16 cellular contexts compared by ENCODE assay signal in genomic region chr7:77378584-77378983, GRCh38. TPM values are rescaled to one million over a fixed set of nuclear protein-coding genes. Genes with fewer than 3 reads are reported as not detected.
DNase-seq lines count a peak whose midpoint lies in the region; ATAC-seq and TF ChIP-seq lines count a peak whose summit lies in the region.
"Had no signal": no experiment of that assay in that cellular context is flagged by ENCODE, and none has a peak within 500 bp of the region (broad histone marks: within the 10 kb centered on the region; RNA-seq: fewer than 3 reads in every experiment).

No MANE protein-coding gene starts in this region.

- H2AK9ac ChIP-seq in IMR-90 (replicated peaks; ENCODE audit: low read depth, low read length, poor library complexity), result no peak overlapping the region

- H3K9me3 ChIP-seq in IMR-90 (ENCODE audit: control insufficient read depth, insufficient read depth, low read length) (no peaks in the 10 kb centered on the region), liver (ENCODE audit: control insufficient read depth in 4 of 4, low read length in 3 of 4) (no peaks in the 10 kb centered on the region)
- H3K9me3 ChIP-seq: Caco-2 had no signal

- no TSS peak for BruUV-seq in IMR-90 (replicated peaks; lab: Mats Ljungman, UMichigan)

- H2AK5ac ChIP-seq in IMR-90 (ENCODE audit: low read depth, low read length), result no peak overlapping the region

- no peak overlapping the region for H3K18ac ChIP-seq in IMR-90 (ENCODE audit: low read depth, low read length)

- H3K4me1 ChIP-seq in IMR-90 (ENCODE audit: control insufficient read depth, insufficient read depth, low read length) (0 out of 2 replicates have a peak, but pooled peaks cover 2% of the 10 kb centered on the region), liver (ENCODE audit: control insufficient read depth in 4 of 4, insufficient read depth in 4 of 4, low read length in 3 of 4) (peaks cover 3 to 9% (median 7%) of the 10 kb centered on the region in 4 donors), foreskin keratinocyte (no peaks in the 10 kb centered on the region)
- H3K4me1 ChIP-seq: Caco-2 had no signal

- H4K8ac ChIP-seq in IMR-90 (ENCODE audit: low read depth in 2 of 2, low read length in 2 of 2), result no peak overlapping the region

- no peak overlapping the region for H3K14ac ChIP-seq in IMR-90 (replicated peaks; ENCODE audit: low read depth, low read length)

- no peak overlapping the region for H2BK15ac ChIP-seq in IMR-90 (ENCODE audit: low read depth, low read length)

- no peak overlapping the region for H3K27ac ChIP-seq in IMR-90 (ENCODE audit: insufficient read depth, low read length)
- H3K27ac ChIP-seq in liver (ENCODE audit: low read depth in 1 of 2, low read length in 2 of 2), result no peak overlapping the region
- H3K27ac ChIP-seq in RWPE1, result no peak overlapping the region
- no peak overlapping the region for H3K27ac ChIP-seq in foreskin keratinocyte

- no peaks in the 10 kb centered on the region for H3K9me1 ChIP-seq in IMR-90 (ENCODE audit: insufficient read depth, low read length)

- H2AFZ ChIP-seq in IMR-90 (replicated peaks; ENCODE audit: low read length, poor library complexity), result no peak overlapping the region
- H2AFZ ChIP-seq: GM23338 had no signal

- no peak for DNase-seq in IMR-90
- DNase-seq in kidney tubule cell (ENCODE audit: low spot score), result peak; percentile 10
- no peak for DNase-seq in foreskin fibroblast
- DNase-seq in RWPE1 (ENCODE audit: low spot score), result no peak
- no peak for DNase-seq in foreskin keratinocyte
- DNase-seq: 8988T; C1 segment of cervical spinal cord; Caco-2; CD8-positive, alpha-beta T cell; DMS153; DND-41; H9 had no signal

- H4K20me1 ChIP-seq in IMR-90 (ENCODE audit: insufficient read depth, low read length), result no peaks in the 10 kb centered on the region

- H3K4me2 ChIP-seq in IMR-90 (ENCODE audit: low read depth, low read length), result no peak overlapping the region
- H3K4me2 ChIP-seq: GM23338 had no signal

- no peaks in the 10 kb centered on the region for H3K79me1 ChIP-seq in IMR-90 (ENCODE audit: low read depth in 1 of 2, low read length in 2 of 2)

- CTCF ChIA-PET in IMR-90 (lab: Yijun Ruan, JAX) (no interaction called here), RWPE1 (lab: Yijun Ruan, JAX) (no interaction called here)

- H4K91ac ChIP-seq in IMR-90 (ENCODE audit: insufficient read depth, low read depth, low read length), result no peak overlapping the region

- no peak overlapping the region for H2BK5ac ChIP-seq in IMR-90 (ENCODE audit: low read depth, low read length, poor library complexity, severe bottlenecking)

- H3K4me3 ChIP-seq in IMR-90 (ENCODE audit: insufficient read depth, low read depth, low read length) (no peak overlapping the region), liver (ENCODE audit: low read depth in 1 of 3, low read length in 3 of 3) (no peak overlapping the region), foreskin fibroblast (ENCODE audit: low read depth in 1 of 2, low read length in 2 of 2) (no peak overlapping the region)
- H3K4me3 ChIP-seq: GM23338 had no signal

- no peak overlapping the region for H4K5ac ChIP-seq in IMR-90 (ENCODE audit: low read depth, low read length)

- H2BK120ac ChIP-seq in IMR-90 (ENCODE audit: low read depth, low read length), result no peak overlapping the region

- H2BK20ac ChIP-seq in IMR-90 (ENCODE audit: low read depth, low read length), result no peak overlapping the region

- WGBS in IMR-90 (ENCODE audit: extremely low coverage in 2 of 2, insufficient read length in 1 of 2), 2 experiments, result no CpG with 5 or more reads among the region's 3 CpGs
- 59% methylated on average over 3 of the region's 3 CpGs for WGBS in liver

- no peak for TF ChIP-seq RAD21 in IMR-90 (IDR thresholded peaks at IDR 0.05; ENCODE audit: low read length)
- TF ChIP-seq RAD21 in liver (IDR thresholded peaks at IDR 0.05), result peak in 1 of 2 donors; percentile 43

- no peak overlapping the region for H3K23ac ChIP-seq in IMR-90 (ENCODE audit: low read depth, low read length)

- POLR2A ChIA-PET in IMR-90 (lab: Charles Lee; ENCODE audit: unreplicated experiment), result no interaction called here
- POLR2A ChIA-PET in RWPE1 (lab: Yijun Ruan, JAX; ENCODE audit: low non-redundant PET), result no interaction called here

- H3K9ac ChIP-seq in IMR-90 (ENCODE audit: low read depth, low read length) (no peak overlapping the region), liver (ENCODE audit: low read depth in 1 of 2, low read length in 2 of 2) (no peak overlapping the region)

- no peak for TF ChIP-seq POLR2A in IMR-90 (IDR thresholded peaks at IDR 0.05; ENCODE audit: low read depth, low read length)

- H3K36me3 ChIP-seq in IMR-90 (ENCODE audit: control insufficient read depth, insufficient read depth, low read length), result no peaks in the 10 kb centered on the region
- peaks cover 0 to 18% (median 10%) of the 10 kb centered on the region in 4 donors for H3K36me3 ChIP-seq in liver (ENCODE audit: control insufficient read depth in 4 of 4, insufficient read depth in 3 of 4, low read depth in 1 of 4, low read length in 3 of 4)

- dilution Hi-C loops in IMR-90 (cut with HindIII; ENCODE audit: low sequenced_read_pairs, unreplicated experiment), result no loop called here

- TF ChIP-seq CTCF in IMR-90 (conservative IDR thresholded peaks at IDR 0.05; ENCODE audit: low read depth, low read length) (no peak), liver (IDR thresholded peaks at IDR 0.05; ENCODE audit: low read depth, low read length, missing input control) (no peak), foreskin fibroblast (IDR thresholded peaks at IDR 0.05; ENCODE audit: low read depth, low read length) (no peak), RWPE1 (conservative IDR thresholded peaks at IDR 0.05; ENCODE audit: low read depth) (no peak), foreskin keratinocyte (conservative IDR thresholded peaks at IDR 0.05) (no peak)

- ATAC-seq in IMR-90 (ENCODE audit: low read depth) (no peak), GM21381 (IDR thresholded peaks at IDR 0.05; ENCODE audit: unreplicated experiment) (no peak), foreskin keratinocyte (no peak)
- ATAC-seq: CD8-positive, alpha-beta T cell; GM23338; HCT116 had no signal

- in situ Hi-C loops in IMR-90 (cut with MboI; ENCODE audit: low sequenced_read_pairs), result no loop called here

- intact Hi-C loops in IMR-90 (cut with micrococcal nuclease), result no loop called here

- H3K27me3 ChIP-seq in IMR-90 (ENCODE audit: control insufficient read depth, insufficient read depth, low read length) (no peaks in the 10 kb centered on the region), liver (ENCODE audit: control insufficient read depth in 4 of 4, insufficient read depth in 4 of 4, low read length in 3 of 4) (no peaks in the 10 kb centered on the region), foreskin keratinocyte (no peaks in the 10 kb centered on the region)

- H3K4ac ChIP-seq in IMR-90 (ENCODE audit: low read depth, low read length), result no peak overlapping the region

- no peak overlapping the region for H3K56ac ChIP-seq in IMR-90 (ENCODE audit: extremely low read depth, insufficient read depth, low read length)

TF ChIP-seq in IMR-90, 13 proteins besides CTCF, POLR2A, EP300 and RAD21:
- TF ChIP-seq RCOR1 (IDR thresholded peaks at IDR 0.05; ENCODE audit: insufficient replicate concordance, low read length) (no peak), RFX5 (IDR thresholded peaks at IDR 0.05; ENCODE audit: low read depth, low read length) (no peak), MAFK (IDR thresholded peaks at IDR 0.05; ENCODE audit: low read depth, low read length) (0 out of 2 replicates have a peak, but pooled peaks have one; percentile 13)

TF ChIP-seq in liver, 16 proteins besides CTCF, POLR2A, EP300 and RAD21:
- TF ChIP-seq HNF4A (conservative IDR thresholded peaks at IDR 0.05) (peak in 1 of 2 donors; percentile 28), TAF1 (conservative IDR thresholded peaks at IDR 0.05) (no peak), RXRA (IDR thresholded peaks at IDR 0.05) (peak; percentile 11 to 35), GABPA (IDR thresholded peaks at IDR 0.05 in 1 of 2, conservative IDR thresholded peaks at IDR 0.05 in 1 of 2) (no peak)
TF ChIP-seq in liver: peak in this region for 2.

RNA-seq across cellular contexts. Expression of gene GSAP, which starts 37.6 kb away (rescaled TPM):
- total RNA-seq in IMR-90 (2012; rRNA removed) (1.8 and 1.9 TPM in 2 replicates), liver (10 to 100 TPM; 11.2 to 24.2 TPM), foreskin keratinocyte (3.9 and 4.2 TPM in 2 replicates)
- polyA plus RNA-seq in IMR-90 (2012; rRNA removed) (1.0 and 1.6 TPM in 2 replicates), liver (10 to 100 TPM in 1 of 2 donors, 1 to 10 TPM in 1; 4.1 to 30.9 TPM), foreskin keratinocyte (1.6 and 2.0 TPM in 2 replicates)
- polyA plus RNA-seq in IMR-90 (2012; cell fraction: cytosol; rRNA removed), result 0.43 and 0.59 TPM in 2 replicates
- 1.4 and 17.7 TPM in 2 replicates for polyA plus RNA-seq in IMR-90 (2012; cell fraction: nucleus; rRNA removed; ENCODE audit: low replicate concordance)
